Comparison of ENCODE assay signal across 8 cellular contexts in the genomic region with DNA sequence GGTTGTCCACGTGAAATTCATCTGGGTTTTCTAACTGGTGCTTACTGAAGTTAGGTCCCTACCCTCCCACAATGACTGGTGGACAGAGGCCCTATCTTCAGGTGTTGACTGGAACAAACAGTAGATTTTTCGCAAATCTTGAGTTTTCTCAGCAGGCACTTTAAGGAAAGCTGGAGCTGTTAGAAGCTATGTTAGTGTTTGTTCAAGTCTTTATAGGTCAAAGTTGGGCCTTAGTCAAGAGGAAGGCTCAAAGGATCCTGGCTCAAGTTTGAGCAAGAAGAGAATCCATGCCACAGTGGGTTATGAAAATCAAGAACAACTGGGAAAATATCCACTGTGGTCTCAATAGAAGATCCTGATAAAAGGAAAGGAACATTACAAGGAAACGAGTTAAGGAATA.
"Had no signal": no experiment of that assay in that cellular context is flagged by ENCODE, and none has a peak within 500 bp of the region (broad histone marks: within the 10 kb centered on the region; RNA-seq: fewer than 3 reads in every experiment).

No MANE protein-coding gene starts in this region.

- FAIRE-seq: H54, HepG2 had no signal

- DNase-seq: GM23248, GOT3, H9, HCEC 1CT, KBM-7 had no signal

- H3K27ac ChIP-seq: GM23248, HL-60 had no signal

- H3K4me3 ChIP-seq: GM23248 had no signal

- H2AFZ ChIP-seq: GM23248 had no signal
